Comparison of ENCODE assay signal across 16 cellular contexts in genomic region chr11:125141178-125141577, GRCh38. TPM values are rescaled to one million over a fixed set of nuclear protein-coding genes. Genes with fewer than 3 reads are reported as not detected.
DNase-seq lines count a peak whose midpoint lies in the region; ATAC-seq and TF ChIP-seq lines count a peak whose summit lies in the region.
"Had no signal": no experiment of that assay in that cellular context is flagged by ENCODE, and none has a peak within 500 bp of the region (broad histone marks: within the 10 kb centered on the region; RNA-seq: fewer than 3 reads in every experiment).

No MANE protein-coding gene starts in this region.

- H3K4me1 Mint-ChIP-seq in brain (peaks cover 57% of the 10 kb centered on the region), mesothelial cell of epicardium (peaks cover 52% of the 10 kb centered on the region), type B pancreatic cell (ENCODE audit: unreplicated experiment) (peaks cover 44% of the 10 kb centered on the region)

- H3K27ac Mint-ChIP-seq in brain = peak overlapping the region; percentile 43 to 88 (median 55)
- H3K27ac Mint-ChIP-seq in mesothelial cell of epicardium = peak overlapping the region; percentile 91
- H3K27ac Mint-ChIP-seq in type B pancreatic cell = no peak overlapping the region
- H3K27ac Mint-ChIP-seq: HFFc6 had no signal

- H3K4me3 Mint-ChIP-seq in brain (peak overlapping the region; percentile 5 to 56 (median 26)), mesothelial cell of epicardium (no peak overlapping the region), type B pancreatic cell (no peak overlapping the region)
- H3K4me3 Mint-ChIP-seq: CD8-positive, alpha-beta memory T cell had no signal

- no peaks in the 10 kb centered on the region for H3K9me3 Mint-ChIP-seq in brain
- H3K9me3 Mint-ChIP-seq in mesothelial cell of epicardium = no peaks in the 10 kb centered on the region
- no peaks in the 10 kb centered on the region for H3K9me3 Mint-ChIP-seq in type B pancreatic cell
- H3K9me3 Mint-ChIP-seq: CD8-positive, alpha-beta memory T cell; HFFc6 had no signal

- H3K4me3 ChIP-seq in HUES48 (ENCODE audit: low read depth, low read length) (peak overlapping the region; percentile 43), right atrium auricular region (no peak overlapping the region)
- H3K4me3 ChIP-seq: GM12878, GM23248 had no signal

- TF ChIP-seq CTCF in brain (conservative IDR thresholded peaks at IDR 0.05) = no peak
- no peak for TF ChIP-seq CTCF in mesothelial cell of epicardium (IDR thresholded peaks at IDR 0.05; ENCODE audit: unreplicated experiment)
- no peak for TF ChIP-seq CTCF in type B pancreatic cell (conservative IDR thresholded peaks at IDR 0.05)
- TF ChIP-seq CTCF in right atrium auricular region (IDR thresholded peaks at IDR 0.05) = no peak

- peaks cover 41% of the 10 kb centered on the region for H3K4me1 ChIP-seq in HUES48 (ENCODE audit: control insufficient read depth, insufficient read depth, low read length)
- no peaks in the 10 kb centered on the region for H3K4me1 ChIP-seq in right atrium auricular region
- H3K4me1 ChIP-seq: BE2C had no signal

- H3K27ac ChIP-seq in HUES48 (ENCODE audit: low read depth, low read length) = no peak overlapping the region
- H3K27ac ChIP-seq in right atrium auricular region = no peak overlapping the region
- H3K27ac ChIP-seq: GM23248 had no signal

- H3K36me3 Mint-ChIP-seq in brain = no peaks in the 10 kb centered on the region
- no peaks in the 10 kb centered on the region for H3K36me3 Mint-ChIP-seq in mesothelial cell of epicardium
- no peaks in the 10 kb centered on the region for H3K36me3 Mint-ChIP-seq in type B pancreatic cell
- H3K36me3 Mint-ChIP-seq: CD8-positive, alpha-beta memory T cell had no signal

- no peak overlapping the region for H3K9ac ChIP-seq in HUES48 (ENCODE audit: low read depth, low read length)
- H3K9ac ChIP-seq: GM23248 had no signal

- H3K27me3 ChIP-seq in HUES48 (ENCODE audit: control insufficient read depth, insufficient read depth, low read length) (peaks cover 65% of the 10 kb centered on the region), right atrium auricular region (no peaks in the 10 kb centered on the region)

- DNase-seq in mesothelial cell of epicardium (ENCODE audit: low spot score in 2 of 2, unreplicated experiment in 2 of 2) (no peak), type B pancreatic cell (ENCODE audit: extremely low spot score, unreplicated experiment) (no peak), right atrium auricular region (ENCODE audit: low spot score) (no peak), cortex of kidney (lab: John Stamatoyannopoulos, UW) (no peak)
- DNase-seq: HFFc6, NCI-H1694 treated with DMSO at 0.1 percent for 48 hours, NCI-H226, SHP77 treated with DMSO at 0.1 percent for 48 hours had no signal

- H3K9me3 ChIP-seq in HUES48 (ENCODE audit: control insufficient read depth, insufficient read depth, low read length) (no peaks in the 10 kb centered on the region), right atrium auricular region (no peaks in the 10 kb centered on the region)
- H3K9me3 ChIP-seq: BE2C had no signal

- ATAC-seq in GM21529 (IDR thresholded peaks at IDR 0.05; ENCODE audit: unreplicated experiment) = no peak

- H3K36me3 ChIP-seq in HUES48 (ENCODE audit: control insufficient read depth, insufficient read depth, low read length) (no peaks in the 10 kb centered on the region), right atrium auricular region (no peaks in the 10 kb centered on the region)
- H3K36me3 ChIP-seq: BE2C had no signal

- H3K27me3 Mint-ChIP-seq in brain = peaks cover 2% of the 10 kb centered on the region
- H3K27me3 Mint-ChIP-seq in mesothelial cell of epicardium (ENCODE audit: low read depth) = peaks cover 5% of the 10 kb centered on the region
- peaks cover 42% of the 10 kb centered on the region for H3K27me3 Mint-ChIP-seq in type B pancreatic cell

RNA-seq across cellular contexts. Expression of gene PKNOX2, which starts 23.4 kb away (rescaled TPM):
- 6.4 TPM for polyA plus RNA-seq in brain (ENCODE audit: insufficient read depth, low read depth, low replicate concordance)
- 20.4 to 23.1 TPM (median 22.2 TPM) in 3 replicates for total RNA-seq in mesothelial cell of epicardium
- total RNA-seq in type B pancreatic cell (ENCODE audit: low replicate concordance) = 0.95 and 15.3 TPM in 2 replicates
- total RNA-seq in right atrium auricular region = 1 to 10 TPM; 5.5 to 6.9 TPM
- total RNA-seq: CD8-positive, alpha-beta memory T cell; GM12878; OCI-LY7 had no signal
- polyA plus RNA-seq: CD8-positive, alpha-beta memory T cell; GM12878 had no signal

RNA-seq across cellular contexts. Expression of gene TMEM218, which starts 29.8 kb away (rescaled TPM):
- 24.8 TPM for polyA plus RNA-seq in brain (ENCODE audit: insufficient read depth, low read depth, low replicate concordance)
- total RNA-seq in mesothelial cell of epicardium = 23.1 to 23.9 TPM (median 23.7 TPM) in 3 replicates
- 17.2 and 33.2 TPM in 2 replicates for total RNA-seq in type B pancreatic cell (ENCODE audit: low replicate concordance)
- total RNA-seq in right atrium auricular region = 10 to 100 TPM in 1 of 2 donors, 1 to 10 TPM in 1; 8.3 to 15.3 TPM

Comparison
In these comparisons a context has a peak if more than half of its experiments do, and no peak if none do; other contexts are left out.
1. H3K4me3 Mint-ChIP-seq: peak in brain (5 of 5); none in mesothelial cell of epicardium (single experiment) and type B pancreatic cell (single experiment).